Comparison of ENCODE assay signal across 5 cellular contexts in genomic region chr2:90355546-90355945, GRCh38.
DNase-seq lines count a peak whose midpoint lies in the region; ATAC-seq, FAIRE-seq and TF ChIP-seq lines count a peak whose summit lies in the region.
"Not testable (repeated sequence)": the region's sequence is repeated elsewhere in the genome, so short reads cannot be mapped to it uniquely, and the experiment has no call there.

No MANE protein-coding gene starts in this region.

- H3K9me3 Mint-ChIP-seq in chondrocyte (ENCODE audit: low read depth) = not testable (repeated sequence)

- H3K27me3 Mint-ChIP-seq in chondrocyte (ENCODE audit: low read depth) = not testable (repeated sequence)

- not testable (repeated sequence) for H3K27ac ChIP-seq in left ventricle myocardium inferior (replicated peaks); kidney (ENCODE audit: low read depth in 2 of 2, low read length in 2 of 2); upper lobe of right lung

- peaks cover 11% of the 10 kb centered on the region for H3K27me3 ChIP-seq in left ventricle myocardium inferior (ENCODE audit: low read depth)
- H3K27me3 ChIP-seq in upper lobe of right lung = not testable (repeated sequence)

- not testable (repeated sequence) for H3K9me3 ChIP-seq in left ventricle myocardium inferior (replicated peaks); kidney (ENCODE audit: control insufficient read depth in 1 of 2, low read length in 2 of 2); upper lobe of right lung

- not testable (repeated sequence) for H3K4me3 Mint-ChIP-seq in chondrocyte (ENCODE audit: unreplicated experiment)

- not testable (repeated sequence) for FAIRE-seq in kidney (lab: Jason Lieb, UNC)

- peak; percentile 34 for DNase-seq in chondrocyte (ENCODE audit: low spot score)
- DNase-seq in left ventricle myocardium inferior = peak; percentile 6
- peak; percentile 48 for DNase-seq in kidney
- DNase-seq in posterior vena cava (ENCODE audit: low spot score) = peak; percentile 58
- peak; percentile 46 for DNase-seq in upper lobe of right lung

- not testable (repeated sequence) for H3K4me1 ChIP-seq in left ventricle myocardium inferior; kidney (ENCODE audit: control insufficient read depth in 1 of 2, insufficient read depth in 1 of 2, low read depth in 1 of 2, low read length in 2 of 2); upper lobe of right lung

- not testable (repeated sequence) for H3K4me1 Mint-ChIP-seq in chondrocyte (ENCODE audit: low read depth)

- intact Hi-C loops in left ventricle myocardium inferior (cut with micrococcal nuclease); kidney (cut with DNase I); posterior vena cava (cut with DNase I); upper lobe of right lung (cut with DNase I): not testable (repeated sequence)

- not testable (repeated sequence) for H3K36me3 ChIP-seq in left ventricle myocardium inferior; kidney (ENCODE audit: control insufficient read depth in 1 of 2, insufficient read depth in 2 of 2, low read length in 2 of 2); upper lobe of right lung

- not testable (repeated sequence) for H3K4me3 ChIP-seq in left ventricle myocardium inferior; kidney (ENCODE audit: low read length in 2 of 2); upper lobe of right lung

- TF ChIP-seq CTCF in chondrocyte (IDR thresholded peaks at IDR 0.05); left ventricle myocardium inferior (IDR thresholded peaks at IDR 0.05; ENCODE audit: borderline replicate concordance); kidney (IDR thresholded peaks at IDR 0.05; ENCODE audit: borderline replicate concordance, extremely low read depth, insufficient read depth); upper lobe of right lung (IDR thresholded peaks at IDR 0.05): not testable (repeated sequence)

- H3K27ac Mint-ChIP-seq in chondrocyte (ENCODE audit: unreplicated experiment) = not testable (repeated sequence)

- not testable (repeated sequence) for H3K36me3 Mint-ChIP-seq in chondrocyte (ENCODE audit: low read depth)

- ATAC-seq in upper lobe of right lung = not testable (repeated sequence)

- H3K9ac ChIP-seq in kidney (ENCODE audit: low read length in 2 of 2) = not testable (repeated sequence)

Comparison
In these comparisons a context has a peak if more than half of its experiments do, and no peak if none do; other contexts are left out.
1. DNase-seq: peak in every context shown above with its lines; median percentile 58 in posterior vena cava; 48 in kidney; 46 in upper lobe of right lung; 34 in chondrocyte; 6 in left ventricle myocardium inferior.